Comparison of ENCODE assay signal across 8 cellular contexts in the genomic region with DNA sequence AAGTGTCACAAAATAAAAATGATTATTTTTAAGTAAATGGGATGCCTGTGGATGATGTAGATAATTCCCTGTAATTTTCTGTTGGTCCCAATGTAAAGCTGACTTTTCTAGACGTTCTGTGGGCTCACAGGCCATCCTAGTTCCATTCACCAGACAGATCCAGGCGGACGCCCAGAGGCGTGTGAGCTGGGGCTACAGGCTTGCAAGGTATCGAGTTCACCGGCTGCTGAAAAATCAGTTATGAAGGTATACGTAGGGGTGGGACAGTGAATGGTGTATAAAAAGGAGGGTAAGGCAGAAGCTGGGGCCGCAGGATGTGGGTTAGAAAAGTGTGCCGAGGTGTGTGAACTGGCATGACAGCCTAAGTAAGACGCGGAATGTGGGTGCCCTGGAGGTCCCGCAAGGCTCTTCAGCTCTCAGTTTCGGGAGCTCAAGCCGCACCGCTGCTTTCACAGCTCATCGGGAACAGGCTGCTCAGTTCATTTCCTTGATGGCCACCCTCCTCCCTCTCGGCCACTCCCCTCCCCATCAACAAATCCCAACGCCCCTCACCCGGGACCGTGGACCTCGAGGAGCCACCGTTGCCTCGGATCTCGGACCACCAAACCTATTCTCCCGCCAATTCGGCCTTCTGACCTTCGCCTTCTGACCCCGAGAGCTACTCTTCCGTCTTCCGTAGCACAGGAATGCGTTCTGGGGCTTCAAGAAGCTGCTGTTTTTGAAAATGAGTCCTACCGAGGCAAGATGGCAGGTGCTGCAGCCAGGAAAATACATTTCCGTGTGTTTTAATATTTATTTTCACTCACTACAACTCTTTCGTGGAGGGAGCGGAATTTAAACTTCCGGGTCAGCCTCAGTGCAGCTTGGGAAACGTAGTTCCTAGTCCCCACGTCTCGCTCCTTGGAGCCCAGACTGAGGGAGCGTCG. TPM values are rescaled to one million over a fixed set of nuclear protein-coding genes. Genes with fewer than 3 reads are reported as not detected.
DNase-seq lines count a peak whose midpoint lies in the region; ATAC-seq lines count a peak whose summit lies in the region.

A gene with protein sequence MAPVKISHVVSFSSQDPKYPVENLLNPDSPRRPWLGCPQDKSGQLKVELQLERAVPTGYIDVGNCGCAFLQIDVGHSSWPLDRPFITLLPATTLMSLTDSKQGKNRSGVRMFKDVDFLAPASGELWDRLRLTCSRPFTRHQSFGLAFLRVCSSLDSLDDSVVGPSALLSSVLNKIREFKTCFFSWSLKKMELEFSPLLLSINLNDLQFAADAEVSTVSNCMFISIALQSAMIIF (minus strand): TSS at position 782 of the 926 bp plus-strand sequence. CDS start 5,241 bp downstream, outside the sequence.

- H3K9me3 ChIP-seq in CD8-positive, alpha-beta memory T cell (ENCODE audit: low read length), result no peaks in the 10 kb centered on the region
- H3K9me3 ChIP-seq in mesodermal cell (ENCODE audit: control insufficient read depth, low read length), result no peaks in the 10 kb centered on the region

- H3K4me3 Mint-ChIP-seq in CD8-positive, alpha-beta memory T cell, result peak within 1 kb of the TSS; percentile 95 to 99 (median 99)
- H3K4me3 Mint-ChIP-seq in effector memory CD8-positive, alpha-beta T cell, result peak within 1 kb of the TSS; percentile 98 to 100

- H3K4me3 ChIP-seq in CD8-positive, alpha-beta memory T cell (ENCODE audit: low read length), result peak within 1 kb of the TSS; percentile 95
- H3K4me3 ChIP-seq in mesodermal cell (ENCODE audit: extremely low read depth, insufficient read depth, low read length, poor library complexity, severe bottlenecking), result peak within 1 kb of the TSS; percentile 74

- peaks cover 43 to 59% (median 54%) of the 10 kb centered on the region in 3 donors for H3K4me1 Mint-ChIP-seq in CD8-positive, alpha-beta memory T cell
- H3K4me1 Mint-ChIP-seq in effector memory CD8-positive, alpha-beta T cell (ENCODE audit: low read depth in 2 of 2), result peaks cover 35 to 38% of the 10 kb centered on the region in 2 donors

- peak within 1 kb of the TSS; percentile 96 for H3K27ac ChIP-seq in CD8-positive, alpha-beta memory T cell (ENCODE audit: low read depth, low read length)
- peak within 1 kb of the TSS; percentile 77 for H3K27ac ChIP-seq in mesodermal cell (ENCODE audit: low read depth, low read length, severe bottlenecking)

- no peaks in the 10 kb centered on the region for H3K9me3 Mint-ChIP-seq in CD8-positive, alpha-beta memory T cell
- H3K9me3 Mint-ChIP-seq in effector memory CD8-positive, alpha-beta T cell, result no peaks in the 10 kb centered on the region

- ATAC-seq in GM19397 (IDR thresholded peaks at IDR 0.05; ENCODE audit: unreplicated experiment) (peak; percentile 68), HG03521 (IDR thresholded peaks at IDR 0.05; ENCODE audit: unreplicated experiment) (peak; percentile 64)
- ATAC-seq in effector memory CD8-positive, alpha-beta T cell (replicated peaks), result peak; percentile 79

- H3K4me1 ChIP-seq in CD8-positive, alpha-beta memory T cell (ENCODE audit: insufficient read depth, low read length), result peaks cover 20% of the 10 kb centered on the region
- no peaks in the 10 kb centered on the region for H3K4me1 ChIP-seq in mesodermal cell (ENCODE audit: control insufficient read depth, insufficient read depth, low read length, poor library complexity, severe bottlenecking)

- no peaks in the 10 kb centered on the region for H3K36me3 ChIP-seq in CD8-positive, alpha-beta memory T cell (ENCODE audit: insufficient read depth, low read length)
- H3K36me3 ChIP-seq in mesodermal cell (ENCODE audit: control insufficient read depth, insufficient read depth, low read length), result peaks cover 7% of the 10 kb centered on the region

- CTCF ChIA-PET in CD8-positive, alpha-beta memory T cell (lab: Charles Lee), result interaction anchor here (0.9 to 1.3 kb wide), 4 partner anchors 9 to 185 kb away, joined by 3 to 4 read pairs (median 3); a partner anchor contains a TSS

- H3K27me3 Mint-ChIP-seq in CD8-positive, alpha-beta memory T cell, result no peaks in the 10 kb centered on the region
- no peaks in the 10 kb centered on the region for H3K27me3 Mint-ChIP-seq in effector memory CD8-positive, alpha-beta T cell

- peak within 1 kb of the TSS; percentile 96 to 99 (median 99) for H3K27ac Mint-ChIP-seq in CD8-positive, alpha-beta memory T cell
- H3K27ac Mint-ChIP-seq in effector memory CD8-positive, alpha-beta T cell, result peak within 1 kb of the TSS; percentile 99 to 100

- 1 to 2% methylated on average over 28 to 35 of the region's 41 CpGs for WGBS in mesodermal cell (ENCODE audit: insufficient coverage in 2 of 2), 2 experiments

- POLR2A ChIA-PET in CD8-positive, alpha-beta memory T cell (lab: Charles Lee), result interaction anchor here (0.5 to 2.7 kb wide), 3 partner anchors 10 to 295 kb away, joined by 3 to 7 read pairs (median 4); no protein-coding TSS in a partner anchor

- peak in 4 of 5 donors; percentile 40 to 87 (median 64) for DNase-seq in CD8-positive, alpha-beta memory T cell
- DNase-seq in NCI-H526 (lab: John Stamatoyannopoulos, UW), result peak; percentile 97
- DNase-seq in activated CD4-positive, alpha-beta T cell treated with anti-CD3 and anti-CD28 coated beads, Interleukin-2, amount 50 U/mL, for 48 hours, result peak; percentile 67 to 74
- DNase-seq in effector memory CD8-positive, alpha-beta T cell, result peak; percentile 57 to 66 (median 61)
- DNase-seq in stimulated activated CD8-positive, alpha-beta memory T cell treated with anti-CD3 and anti-CD28 coated beads, Interleukin-4, amount 100 ng/mL, for 24 hours (ENCODE audit: low read depth), result peak; percentile 44

- H3K27me3 ChIP-seq in CD8-positive, alpha-beta memory T cell (ENCODE audit: insufficient read depth, low read length, poor library complexity, severe bottlenecking), result no peaks in the 10 kb centered on the region

- peaks cover 0 to 26% (median 0%) of the 10 kb centered on the region in 3 donors for H3K36me3 Mint-ChIP-seq in CD8-positive, alpha-beta memory T cell
- H3K36me3 Mint-ChIP-seq in effector memory CD8-positive, alpha-beta T cell (ENCODE audit: insufficient read depth), result peaks cover 32% of the 10 kb centered on the region

RNA-seq across cellular contexts. Expression of the gene that starts here (rescaled TPM):
- total RNA-seq in CD8-positive, alpha-beta memory T cell, result 10 to 100 TPM; 12.7 to 13.0 TPM
- 5.2 TPM for polyA plus RNA-seq in CD8-positive, alpha-beta memory T cell
- polyA plus RNA-seq in mesodermal cell (2013, experiment 1 of 2), result 3.9 TPM
- polyA plus RNA-seq in mesodermal cell (2013, experiment 2 of 2), result 2.5 TPM

Comparison
In these comparisons a context has a peak if more than half of its experiments do, and no peak if none do; other contexts are left out.
1. Peak in every context shown above with its lines: DNase-seq, ATAC-seq, H3K4me3 ChIP-seq and H3K27ac ChIP-seq.
2. DNase-seq: peak in every context shown above with its lines; median percentile 97 in NCI-H526; 70 in activated CD4-positive, alpha-beta T cell treated with anti-CD3 and anti-CD28 coated beads, Interleukin-2, amount 50 U/mL, for 48 hours; 64 in CD8-positive, alpha-beta memory T cell; 61 in effector memory CD8-positive, alpha-beta T cell; 44 in stimulated activated CD8-positive, alpha-beta memory T cell treated with anti-CD3 and anti-CD28 coated beads, Interleukin-4, amount 100 ng/mL, for 24 hours.